ENCODE assay signal across 34 cellular contexts in genomic region chr14:61122862-61123261, GRCh38.
"Had no signal": no experiment of that assay in that cellular context is flagged by ENCODE, and none has a peak within 500 bp of the region (broad histone marks: within the 10 kb centered on the region; RNA-seq: fewer than 3 reads in every experiment).

No MANE protein-coding gene starts in this region.

- H3K27me3 ChIP-seq: adrenal gland, body of pancreas, brain microvascular endothelial cell, breast epithelium had no signal

- ATAC-seq: activated CD8-positive, alpha-beta T cell treated with anti-CD3 and anti-CD28 coated beads for 36 hours; activated naive CD4-positive, alpha-beta T cell treated with anti-CD3 and anti-CD28 coated beads, Interleukin-2, amount 50 U/mL, for 72 hours; activated T-cell treated with anti-CD3 and anti-CD28 coated beads, Interleukin-2, amount 50 U/mL, for 4 hours; activated T-cell treated with anti-CD3 and anti-CD28 coated beads, Interleukin-2, amount 50 U/mL, for 72 hours; activated T-helper 17 cell treated with anti-CD3 and anti-CD28 coated beads, Interleukin-2, amount 50 U/mL, for 72 hours; body of pancreas had no signal

- H3K4me1 ChIP-seq: body of pancreas, breast epithelium had no signal

- H3K4me3 ChIP-seq: adrenal gland, body of pancreas, breast epithelium had no signal

- DNase-seq: activated B cell treated with CpG ODN at 0.5 μM for 24 hours; activated CD4-positive, alpha-beta memory T cell treated with anti-CD3 and anti-CD28 coated beads for 36 hours; activated CD4-positive, alpha-beta T cell treated with anti-CD3 and anti-CD28 coated beads for 4 hours; activated CD4-positive, alpha-beta T cell treated with anti-CD3 and anti-CD28 coated beads, Interleukin-2, amount 10 ng/mL, durations not matched to agents 24 days and 14 days; activated CD4-positive, alpha-beta T cell treated with anti-CD3 and anti-CD28 coated beads, Interleukin-2, amount 50 U/mL, for 1 hour; activated CD4-positive, alpha-beta T cell treated with anti-CD3 and anti-CD28 coated beads, Interleukin-2, amount 50 U/mL, for 4 hours; activated CD4-positive, CD25-positive, alpha-beta regulatory T cell treated with anti-CD3 and anti-CD28 coated beads, Interleukin-2, amount 50 U/mL, for 72 hours; activated CD8-positive, alpha-beta memory T cell treated with anti-CD3 and anti-CD28 coated beads, Interleukin-2, amount 50 U/mL, for 4 hours; activated CD8-positive, alpha-beta T cell treated with anti-CD3 and anti-CD28 coated beads for 36 hours; activated effector memory CD4-positive, alpha-beta T cell treated with anti-CD3 and anti-CD28 coated beads, Interleukin-2, amount 50 U/mL, for 16 hours; activated gamma-delta T cell treated with Interleukin-2 at 50 U/mL for 16 hours; activated naive CD4-positive, alpha-beta T cell; activated naive CD4-positive, alpha-beta T cell treated with anti-CD3 and anti-CD28 coated beads for 36 hours; activated naive CD4-positive, alpha-beta T cell treated with anti-CD3 and anti-CD28 coated beads, Interleukin-2, amount 50 U/mL, for 16 hours; activated naive CD8-positive, alpha-beta T cell treated with anti-CD3 and anti-CD28 coated beads for 36 hours; activated T-cell treated with anti-CD3 and anti-CD28 coated beads for 4 hours; activated T-cell treated with anti-CD3 and anti-CD28 coated beads, Interleukin-2, amount 50 U/mL, for 1 hour; activated T-cell treated with anti-CD3 and anti-CD28 coated beads, Interleukin-2, amount 50 U/mL, for 4 hours; activated T-cell treated with anti-CD3 and anti-CD28 coated beads, Interleukin-2, amount 50 U/mL, for 72 hours; adrenal gland; amniotic stem cell; aorta; body of pancreas; brain microvascular endothelial cell; central memory CD4-positive, alpha-beta T cell; T-helper 1 cell; T-helper 2 cell; T-helper 9 cell had no signal

- FAIRE-seq: astrocyte, TTC549 had no signal

- H3K9me3 ChIP-seq: adrenal gland, body of pancreas, breast epithelium had no signal

- H3K27ac ChIP-seq: adrenal gland, body of pancreas, brain microvascular endothelial cell, breast epithelium, VCaP had no signal

- H3K36me3 ChIP-seq: adrenal gland, brain microvascular endothelial cell, breast epithelium had no signal
